ENCODE assay signal across 33 cellular contexts in genomic region chr12:91289072-91289471, GRCh38.
"Had no signal": no experiment of that assay in that cellular context is flagged by ENCODE, and none has a peak within 500 bp of the region (broad histone marks: within the 10 kb centered on the region; RNA-seq: fewer than 3 reads in every experiment).

No MANE protein-coding gene starts in this region.

- H3K9ac ChIP-seq: SK-N-SH had no signal

- ATAC-seq: Panc1, Right ventricle myocardium inferior had no signal

- H3K4me2 ChIP-seq: PC-9, SK-N-SH had no signal

- H3K9me3 ChIP-seq: MG63, SJCRH30, SK-N-SH had no signal

- H2AFZ ChIP-seq: PC-9 had no signal

- H3K36me3 ChIP-seq: MG63, SJCRH30 had no signal

- DNase-seq: Kasumi-1, MG63, NCI-H1048, NCI-H1092 treated with DMSO at 0.1 percent for 48 hours, NCI-H1105 treated with DMSO at 0.1 percent for 48 hours, NCI-H1417, NCI-H1436, NCI-H146, NCI-H1694, NCI-H187, NCI-H1930, NCI-H2029 treated with DMSO at 0.1 percent for 48 hours, NCI-H2081 treated with DMSO at 0.1 percent for 48 hours, NCI-H2107, NCI-H2171, NCI-H345, NCI-H446 treated with DMSO at 0.1 percent for 48 hours, NCI-H510A, NCI-H524, NCI-H526, NCI-H748 treated with DMSO at 0.1 percent for 48 hours, NCI-H82, PC-9, SHP77, SIG-M5, SJCRH30, SK-N-SH, SW 1271, T-helper 1 cell had no signal

- H3K27me3 ChIP-seq: MG63, SJCRH30 had no signal

- H3K27ac ChIP-seq: PC-9, RWPE1, SJCRH30 had no signal

- H3K4me1 ChIP-seq: SJCRH30 had no signal

- FAIRE-seq: RCC 7860 had no signal

- H3K4me3 ChIP-seq: MG63, PC-9, SJCRH30 had no signal
